Comparison of ENCODE assay signal across 7 cellular contexts in the genomic region with DNA sequence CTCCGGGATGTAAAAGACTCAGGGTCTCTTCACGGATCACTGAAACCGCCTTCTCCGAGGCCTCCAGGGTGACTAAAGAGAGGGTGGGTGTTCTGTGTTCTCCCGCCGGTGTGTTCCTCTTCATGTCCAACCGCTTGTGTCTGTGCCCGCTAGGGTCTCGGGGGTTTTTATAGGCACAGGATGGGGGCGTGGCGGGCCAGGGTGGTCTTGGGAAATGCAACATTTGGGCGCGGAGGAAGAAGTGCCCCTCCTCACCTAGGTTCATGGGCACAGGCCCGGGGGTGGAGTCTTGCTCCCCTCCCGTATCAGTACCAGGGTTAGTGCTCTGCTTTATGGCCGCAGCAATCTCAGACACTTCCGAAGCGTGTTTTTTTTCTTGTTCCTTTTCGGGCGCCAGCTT.
DNase-seq lines count a peak whose midpoint lies in the region; TF ChIP-seq lines count a peak whose summit lies in the region.
"Not testable (repeated sequence)": the region's sequence is repeated elsewhere in the genome, so short reads cannot be mapped to it uniquely, and the experiment has no call there.

No MANE protein-coding gene starts in this region.

- not testable (repeated sequence) for H3K27ac ChIP-seq in mesodermal cell (ENCODE audit: low read depth, low read length, severe bottlenecking)

- H3K27me3 Mint-ChIP-seq in IgD-negative memory B cell (peaks cover 15% of the 10 kb centered on the region), brain (peaks cover 40% of the 10 kb centered on the region), glutamatergic neuron (ENCODE audit: unreplicated experiment) (peaks cover 25% of the 10 kb centered on the region), osteocyte (ENCODE audit: unreplicated experiment) (peaks cover 29% of the 10 kb centered on the region)
- peaks cover 40% of the 10 kb centered on the region for H3K27me3 Mint-ChIP-seq in activated CD4-positive, alpha-beta T cell treated with anti-CD3 and anti-CD28 coated beads, Interleukin-2, amount 10 ng/mL, durations not matched to agents 7 days and 5 days

- WGBS in mesodermal cell (ENCODE audit: insufficient coverage in 2 of 2), 2 experiments, result 0% methylated on average over 5 of the region's 20 CpGs

- H3K4me1 Mint-ChIP-seq in IgD-negative memory B cell; activated CD4-positive, alpha-beta T cell treated with anti-CD3 and anti-CD28 coated beads, Interleukin-2, amount 10 ng/mL, durations not matched to agents 7 days and 5 days: not testable (repeated sequence)
- peaks cover 20% of the 10 kb centered on the region for H3K4me1 Mint-ChIP-seq in brain
- H3K4me1 Mint-ChIP-seq in glutamatergic neuron (ENCODE audit: low read depth, unreplicated experiment), result peaks cover 11% of the 10 kb centered on the region
- H3K4me1 Mint-ChIP-seq in osteocyte (ENCODE audit: unreplicated experiment), result peaks cover 15% of the 10 kb centered on the region

- POLR2A ChIA-PET in activated CD4-positive, alpha-beta T cell treated with anti-CD3 and anti-CD28 coated beads, Interleukin-2, amount 10 ng/mL, durations not matched to agents 7 days and 5 days (lab: Charles Lee), result not testable (repeated sequence)

- H3K27ac Mint-ChIP-seq in IgD-negative memory B cell, result peak overlapping the region; percentile 46 to 84 (median 83)
- H3K27ac Mint-ChIP-seq in activated CD4-positive, alpha-beta T cell treated with anti-CD3 and anti-CD28 coated beads, Interleukin-2, amount 10 ng/mL, durations not matched to agents 7 days and 5 days, result peak overlapping the region; percentile 77
- H3K27ac Mint-ChIP-seq in brain; glutamatergic neuron (ENCODE audit: unreplicated experiment); osteocyte (ENCODE audit: unreplicated experiment): not testable (repeated sequence)

- not testable (repeated sequence) for H3K36me3 Mint-ChIP-seq in IgD-negative memory B cell; brain; glutamatergic neuron (ENCODE audit: unreplicated experiment); osteocyte (ENCODE audit: unreplicated experiment)
- H3K36me3 Mint-ChIP-seq in activated CD4-positive, alpha-beta T cell treated with anti-CD3 and anti-CD28 coated beads, Interleukin-2, amount 10 ng/mL, durations not matched to agents 7 days and 5 days (ENCODE audit: low read depth), result peaks cover 15% of the 10 kb centered on the region

- not testable (repeated sequence) for TF ChIP-seq CTCF in brain (conservative IDR thresholded peaks at IDR 0.05); glutamatergic neuron (IDR thresholded peaks at IDR 0.05; ENCODE audit: partially characterized antibody, unreplicated experiment); osteocyte (IDR thresholded peaks at IDR 0.05)

- CTCF ChIA-PET in activated CD4-positive, alpha-beta T cell treated with anti-CD3 and anti-CD28 coated beads, Interleukin-2, amount 10 ng/mL, durations not matched to agents 7 days and 5 days (lab: Charles Lee), result not testable (repeated sequence)

- peak overlapping the region; percentile 22 for H3K4me3 ChIP-seq in mesodermal cell (ENCODE audit: extremely low read depth, insufficient read depth, low read length, poor library complexity, severe bottlenecking)

- H3K4me1 ChIP-seq in ES-I3 (ENCODE audit: insufficient read depth, low read length); mesodermal cell (ENCODE audit: control insufficient read depth, insufficient read depth, low read length, poor library complexity, severe bottlenecking): not testable (repeated sequence)

- H3K36me3 ChIP-seq in ES-I3 (ENCODE audit: insufficient read depth, low read length); mesodermal cell (ENCODE audit: control insufficient read depth, insufficient read depth, low read length): not testable (repeated sequence)

- H3K4me3 Mint-ChIP-seq in IgD-negative memory B cell (peak overlapping the region in 1 of 4 donors; percentile 29), brain (peak overlapping the region; percentile 73 to 85 (median 83)), glutamatergic neuron (ENCODE audit: unreplicated experiment) (peak overlapping the region; percentile 88), osteocyte (ENCODE audit: unreplicated experiment) (peak overlapping the region; percentile 47)
- H3K4me3 Mint-ChIP-seq in activated CD4-positive, alpha-beta T cell treated with anti-CD3 and anti-CD28 coated beads, Interleukin-2, amount 10 ng/mL, durations not matched to agents 7 days and 5 days, result peak overlapping the region; percentile 59

- H3K9me3 ChIP-seq in ES-I3 (ENCODE audit: control insufficient read depth, insufficient read depth, low read length); mesodermal cell (ENCODE audit: control insufficient read depth, low read length): not testable (repeated sequence)

- peak overlapping the region; percentile 34; the same call in 1 of the 2 replicates for H3K9ac ChIP-seq in ES-I3 (ENCODE audit: low read depth, low read length)

- H3K9me3 Mint-ChIP-seq in IgD-negative memory B cell (peaks cover 0 to 11% (median 0%) of the 10 kb centered on the region in 3 donors), brain (peaks cover 5 to 19% (median 9%) of the 10 kb centered on the region in 5 experiments)
- H3K9me3 Mint-ChIP-seq in activated CD4-positive, alpha-beta T cell treated with anti-CD3 and anti-CD28 coated beads, Interleukin-2, amount 10 ng/mL, durations not matched to agents 7 days and 5 days, result peaks cover 28% of the 10 kb centered on the region
- not testable (repeated sequence) for H3K9me3 Mint-ChIP-seq in glutamatergic neuron (ENCODE audit: unreplicated experiment); osteocyte (ENCODE audit: unreplicated experiment)

- not testable (repeated sequence) for DNase-seq in activated CD4-positive, alpha-beta T cell treated with anti-CD3 and anti-CD28 coated beads, Interleukin-2, amount 10 ng/mL, durations not matched to agents 7 days and 5 days; glutamatergic neuron
- peak; percentile 10 for DNase-seq in osteocyte (ENCODE audit: extremely low spot score, unreplicated experiment)
